2 cellular contexts compared by ENCODE assay signal in genomic region chr1:247343801-247344200, GRCh38.
TF ChIP-seq lines count a peak whose summit lies in the region.

No MANE protein-coding gene starts in this region.

TF ChIP-seq in SK-N-SH treated with all-trans-retinoic acid at 6 μM for 48 hours, 23 proteins besides CTCF, POLR2A, EP300 and RAD21:
- TF ChIP-seq, protein P1, sequence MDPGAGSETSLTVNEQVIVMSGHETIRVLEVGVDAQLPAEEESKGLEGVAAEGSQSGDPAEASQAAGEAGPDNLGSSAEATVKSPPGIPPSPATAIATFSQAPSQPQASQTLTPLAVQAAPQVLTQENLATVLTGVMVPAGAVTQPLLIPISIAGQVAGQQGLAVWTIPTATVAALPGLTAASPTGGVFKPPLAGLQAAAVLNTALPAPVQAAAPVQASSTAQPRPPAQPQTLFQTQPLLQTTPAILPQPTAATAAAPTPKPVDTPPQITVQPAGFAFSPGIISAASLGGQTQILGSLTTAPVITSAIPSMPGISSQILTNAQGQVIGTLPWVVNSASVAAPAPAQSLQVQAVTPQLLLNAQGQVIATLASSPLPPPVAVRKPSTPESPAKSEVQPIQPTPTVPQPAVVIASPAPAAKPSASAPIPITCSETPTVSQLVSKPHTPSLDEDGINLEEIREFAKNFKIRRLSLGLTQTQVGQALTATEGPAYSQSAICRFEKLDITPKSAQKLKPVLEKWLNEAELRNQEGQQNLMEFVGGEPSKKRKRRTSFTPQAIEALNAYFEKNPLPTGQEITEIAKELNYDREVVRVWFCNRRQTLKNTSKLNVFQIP (CRISPR knock-in tag; IDR thresholded peaks at IDR 0.05; ENCODE audit: borderline replicate concordance, low read depth), result no peak

TF ChIP-seq in GM12878, 131 proteins besides CTCF, POLR2A, EP300 and RAD21 (continued from another document):
- TF ChIP-seq, protein P2, sequence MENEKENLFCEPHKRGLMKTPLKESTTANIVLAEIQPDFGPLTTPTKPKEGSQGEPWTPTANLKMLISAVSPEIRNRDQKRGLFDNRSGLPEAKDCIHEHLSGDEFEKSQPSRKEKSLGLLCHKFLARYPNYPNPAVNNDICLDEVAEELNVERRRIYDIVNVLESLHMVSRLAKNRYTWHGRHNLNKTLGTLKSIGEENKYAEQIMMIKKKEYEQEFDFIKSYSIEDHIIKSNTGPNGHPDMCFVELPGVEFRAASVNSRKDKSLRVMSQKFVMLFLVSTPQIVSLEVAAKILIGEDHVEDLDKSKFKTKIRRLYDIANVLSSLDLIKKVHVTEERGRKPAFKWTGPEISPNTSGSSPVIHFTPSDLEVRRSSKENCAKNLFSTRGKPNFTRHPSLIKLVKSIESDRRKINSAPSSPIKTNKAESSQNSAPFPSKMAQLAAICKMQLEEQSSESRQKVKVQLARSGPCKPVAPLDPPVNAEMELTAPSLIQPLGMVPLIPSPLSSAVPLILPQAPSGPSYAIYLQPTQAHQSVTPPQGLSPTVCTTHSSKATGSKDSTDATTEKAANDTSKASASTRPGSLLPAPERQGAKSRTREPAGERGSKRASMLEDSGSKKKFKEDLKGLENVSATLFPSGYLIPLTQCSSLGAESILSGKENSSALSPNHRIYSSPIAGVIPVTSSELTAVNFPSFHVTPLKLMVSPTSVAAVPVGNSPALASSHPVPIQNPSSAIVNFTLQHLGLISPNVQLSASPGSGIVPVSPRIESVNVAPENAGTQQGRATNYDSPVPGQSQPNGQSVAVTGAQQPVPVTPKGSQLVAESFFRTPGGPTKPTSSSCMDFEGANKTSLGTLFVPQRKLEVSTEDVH (IDR thresholded peaks at IDR 0.05; ENCODE audit: low read depth, partially characterized antibody), result no peak
- no peak for TF ChIP-seq NR2C2 (IDR thresholded peaks at IDR 0.05; ENCODE audit: borderline replicate concordance, control insufficient read depth, insufficient read length, low read depth)
- no peak for TF ChIP-seq ESRRA (IDR thresholded peaks at IDR 0.05; ENCODE audit: low read length)
- no peak for TF ChIP-seq RFX5 (IDR thresholded peaks at IDR 0.05; ENCODE audit: low read depth, low read length)
- TF ChIP-seq SIX5 (IDR thresholded peaks at IDR 0.05; ENCODE audit: low read depth, low read length, severe bottlenecking), result no peak
- TF ChIP-seq REST (IDR thresholded peaks at IDR 0.05; ENCODE audit: low read depth, low read length), result no peak
- TF ChIP-seq FOXM1 (IDR thresholded peaks at IDR 0.05; ENCODE audit: low read depth, low read length), result no peak
